Comparison of ENCODE assay signal across 10 cellular contexts in genomic region chr19:38261942-38262341, GRCh38. TPM values are rescaled to one million over a fixed set of nuclear protein-coding genes. Genes with fewer than 3 reads are reported as not detected.
"Had no signal": no experiment of that assay in that cellular context is flagged by ENCODE, and none has a peak within 500 bp of the region (broad histone marks: within the 10 kb centered on the region; RNA-seq: fewer than 3 reads in every experiment).

No MANE protein-coding gene starts in this region.

RNA-seq across cellular contexts. Expression of gene PPP1R14A, which starts 5.8 kb away (rescaled TPM):
- total RNA-seq: activated CD4-positive, alpha-beta memory T cell treated with anti-CD3 and anti-CD28 coated beads, Interleukin-2, amount 10 ng/mL, durations not matched to agents 7 days and 5 days; activated CD4-positive, alpha-beta T cell treated with anti-CD3 and anti-CD28 coated beads, Interleukin-2, amount 10 ng/mL, durations not matched to agents 7 days and 5 days; activated CD8-positive, alpha-beta memory T cell treated with anti-CD3 and anti-CD28 coated beads, Interleukin-2, amount 10 ng/mL, durations not matched to agents 7 days and 5 days; activated CD8-positive, alpha-beta T cell treated with anti-CD3 and anti-CD28 coated beads, Interleukin-2, amount 10 ng/mL, durations not matched to agents 7 days and 5 days; activated naive CD8-positive, alpha-beta T cell treated with anti-CD3 and anti-CD28 coated beads, Interleukin-2, amount 10 ng/mL, durations not matched to agents 7 days and 5 days had no signal

RNA-seq across cellular contexts. Expression of gene DPF1, which starts 37.9 kb away (rescaled TPM):
- total RNA-seq: ascending aorta, bronchial epithelial cell, T-cell, T-helper 17 cell had no signal

RNA-seq across cellular contexts. Expression of gene C19orf33, which starts 42.1 kb away (rescaled TPM):
- total RNA-seq: activated CD4-positive, alpha-beta T cell treated with anti-CD3 and anti-CD28 coated beads for 36 hours; activated CD4-positive, alpha-beta T cell treated with anti-CD3 and anti-CD28 coated beads, Interleukin-2, amount 10 ng/mL, durations not matched to agents 7 days and 5 days; activated CD8-positive, alpha-beta memory T cell treated with anti-CD3 and anti-CD28 coated beads, Interleukin-2, amount 10 ng/mL, durations not matched to agents 7 days and 5 days; activated CD8-positive, alpha-beta T cell treated with anti-CD3 and anti-CD28 coated beads, Interleukin-2, amount 10 ng/mL, durations not matched to agents 7 days and 5 days; activated naive CD8-positive, alpha-beta T cell treated with anti-CD3 and anti-CD28 coated beads, Interleukin-2, amount 10 ng/mL, durations not matched to agents 7 days and 5 days; ascending aorta had no signal
